28 cellular contexts compared by ENCODE assay signal in genomic region chr4:189664693-189665250, GRCh38.
DNase-seq lines count a peak whose midpoint lies in the region; ATAC-seq, FAIRE-seq and TF ChIP-seq lines count a peak whose summit lies in the region.
"Had no signal": no experiment of that assay in that cellular context is flagged by ENCODE, and none has a peak within 500 bp of the region (broad histone marks: within the 10 kb centered on the region; RNA-seq: fewer than 3 reads in every experiment).

No MANE protein-coding gene starts in this region.

- 98% methylated on average over 20 of the region's 27 CpGs; no CpG with 5 or more reads in 1 of the 2 experiments for WGBS in H1 (ENCODE audit: extremely low coverage in 1 of 2, insufficient coverage in 1 of 2, insufficient read length in 1 of 2, insufficient replicate concordance in 2 of 2, low coverage in 1 of 2, low lambda C conversion rate in 2 of 2, missing lambda C conversion rate in 1 of 2), 2 experiments
- no CpG with 5 or more reads among the region's 27 CpGs for WGBS in neuronal stem cell (ENCODE audit: extremely low coverage in 2 of 2, insufficient read length in 2 of 2, insufficient replicate concordance in 1 of 2), 2 donors
- 95 to 96% methylated on average over 27 of the region's 27 CpGs for WGBS in sigmoid colon, 2 donors

- BruUV-seq in OCI-LY7 (replicated peaks; lab: Mats Ljungman, UMichigan), result no TSS peak

- H2BK15ac ChIP-seq in H1 (ENCODE audit: low read length), result no peak overlapping the region
- H2BK15ac ChIP-seq in neuronal stem cell (ENCODE audit: low read length), result peak overlapping the region; percentile 67

- peak overlapping the region; percentile 48; the same call in 1 of the 2 replicates for H2BK20ac ChIP-seq in H1 (ENCODE audit: low read length)

- DNase-seq in Right ventricle myocardium inferior (ENCODE audit: missing footprints) (peak; percentile 47), left ventricle myocardium superior (no peak), H1 (ENCODE audit: low read depth in 1 of 2, low spot score in 2 of 2) (no peak), neuronal stem cell (ENCODE audit: low spot score) (no peak), sigmoid colon (peak; percentile 41), OCI-LY7 (ENCODE audit: low spot score) (no peak)
- DNase-seq in stimulated activated CD4-positive, alpha-beta T cell treated with anti-CD3 and anti-CD28 coated beads, Interleukin-4, amount 100 ng/mL, for 4 hours, result no peak
- no peak for DNase-seq in activated CD8-positive, alpha-beta T cell treated with anti-CD3 and anti-CD28 coated beads for 36 hours
- DNase-seq: 8988T; ACHN; AML-193; BE2C; CD4-positive, alpha-beta T cell; CD8-positive, alpha-beta memory T cell; DMS 273 treated with DMSO at 0.1 percent for 48 hours; DMS79; EL; GDM1; HFFc6 had no signal

- H3K9ac ChIP-seq in H1 (replicated peaks in 1 of 4; ENCODE audit: extremely low read depth in 1 of 4, low read depth in 3 of 4, low read length in 3 of 4) (no peak overlapping the region), neuronal stem cell (ENCODE audit: low read depth, low read length, poor library complexity) (peak overlapping the region; percentile 70)
- H3K9ac ChIP-seq: BLaER1 treated with 17β-estradiol and CSF1 and Interleukin-3, amounts not matched to agents 10 nM and 100 nM had no signal

- no peak overlapping the region for H2BK5ac ChIP-seq in H1 (ENCODE audit: low read depth, low read length)
- H2BK5ac ChIP-seq in neuronal stem cell (ENCODE audit: low read length), result no peak overlapping the region

- no peaks in the 10 kb centered on the region for H3K36me3 ChIP-seq in H1 (ENCODE audit: control insufficient read depth in 2 of 4, insufficient read depth in 4 of 4, low read length in 3 of 4)
- no peaks in the 10 kb centered on the region for H3K36me3 ChIP-seq in neuronal stem cell (replicated peaks in 1 of 2; ENCODE audit: control insufficient read depth in 2 of 2, insufficient read depth in 2 of 2, low read length in 2 of 2)
- H3K36me3 ChIP-seq in sigmoid colon, result no peaks in the 10 kb centered on the region
- no peaks in the 10 kb centered on the region for H3K36me3 ChIP-seq in OCI-LY7 (ENCODE audit: insufficient read depth, low read length)
- H3K36me3 ChIP-seq: BE2C; BLaER1 treated with 17β-estradiol and CSF1 and Interleukin-3, amounts not matched to agents 10 nM and 100 nM; HAP-1 had no signal

- H2AFZ ChIP-seq in H1 (ENCODE audit: low read length) (no peak overlapping the region), neuronal stem cell (ENCODE audit: low read length) (no peak overlapping the region), OCI-LY7 (ENCODE audit: low read length) (no peak overlapping the region)
- H2AFZ ChIP-seq: GM23338 had no signal

- H2BK120ac ChIP-seq in H1 (replicated peaks; ENCODE audit: low read depth, low read length) (no peak overlapping the region), neuronal stem cell (ENCODE audit: low read depth, low read length) (no peak overlapping the region)

- H3K27me3 ChIP-seq in H1 (replicated peaks in 1 of 4; ENCODE audit: control insufficient read depth in 3 of 4, extremely low read depth in 1 of 4, insufficient read depth in 3 of 4, low read length in 3 of 4) (no peaks in the 10 kb centered on the region), neuronal stem cell (ENCODE audit: control insufficient read depth in 3 of 3, insufficient read depth in 3 of 3, low read depth in 1 of 3, low read length in 3 of 3) (no peaks in the 10 kb centered on the region), sigmoid colon (no peaks in the 10 kb centered on the region)
- H3K27me3 ChIP-seq: BE2C; BLaER1 treated with 17β-estradiol and CSF1 and Interleukin-3, amounts not matched to agents 10 nM and 100 nM had no signal

- H3K9me3 ChIP-seq in H1 (ENCODE audit: insufficient read depth in 2 of 2, low read depth in 1 of 2, low read length in 1 of 2) (peaks cover 5 to 9% of the 10 kb centered on the region in 2 experiments; a peak in 2 of 4 replicates), neuronal stem cell (replicated peaks in 1 of 2; ENCODE audit: control insufficient read depth in 2 of 2, insufficient read depth in 1 of 2, low read depth in 1 of 2, low read length in 2 of 2) (no peaks in the 10 kb centered on the region), sigmoid colon (no peaks in the 10 kb centered on the region), OCI-LY7 (ENCODE audit: low read length) (no peaks in the 10 kb centered on the region)
- H3K9me3 ChIP-seq: A549, BE2C, HAP-1 had no signal

- no peak overlapping the region for H3K4me3 ChIP-seq in H1 (ENCODE audit: extremely low read depth in 1 of 4, insufficient read depth in 2 of 4, low read depth in 3 of 4, low read length in 4 of 4)
- H3K4me3 ChIP-seq in neuronal stem cell (ENCODE audit: low read length in 2 of 2), result no peak overlapping the region
- no peak overlapping the region for H3K4me3 ChIP-seq in sigmoid colon
- no peak overlapping the region for H3K4me3 ChIP-seq in OCI-LY7 (ENCODE audit: low read depth, low read length, poor library complexity, severe bottlenecking)
- H3K4me3 ChIP-seq: A549; BLaER1 treated with 17β-estradiol and CSF1 and Interleukin-3, amounts not matched to agents 10 nM and 100 nM; GM12878; GM23338; HAP-1 had no signal

- intact Hi-C loops in Right ventricle myocardium inferior (cut with DNase I), result no loop called here
- intact Hi-C loops in left ventricle myocardium superior (cut with micrococcal nuclease), result no loop called here
- intact Hi-C loops in sigmoid colon (cut with DNase I), result no loop called here
- intact Hi-C loops in OCI-LY7 (cut with micrococcal nuclease; ENCODE audit: unreplicated experiment), result no loop called here
- intact Hi-C loops in activated CD8-positive, alpha-beta T cell treated with anti-CD3 and anti-CD28 coated beads for 36 hours (cut with micrococcal nuclease), result no loop called here

- no peak for TF ChIP-seq RAD21 in H1 (IDR thresholded peaks at IDR 0.05 in 1 of 2, conservative IDR thresholded peaks at IDR 0.05 in 1 of 2; ENCODE audit: low read depth in 2 of 2, low read length in 2 of 2)

- H3K27me3 Mint-ChIP-seq in activated CD8-positive, alpha-beta T cell treated with anti-CD3 and anti-CD28 coated beads for 36 hours, result no peaks in the 10 kb centered on the region
- H3K27me3 Mint-ChIP-seq: CD4-positive, alpha-beta T cell; CD8-positive, alpha-beta memory T cell had no signal

- no peaks in the 10 kb centered on the region; the same call in 1 of the 2 replicates for H3K23me2 ChIP-seq in H1 (ENCODE audit: low read depth, low read length)

- H4K5ac ChIP-seq in H1 (ENCODE audit: insufficient read length, low read depth, low read length), result no peak overlapping the region

- H2AK5ac ChIP-seq in H1 (ENCODE audit: low read depth, low read length) (no peak overlapping the region; the same call in 1 of the 2 replicates), neuronal stem cell (ENCODE audit: low read depth, low read length) (peak overlapping the region; percentile 37)

- no peaks in the 10 kb centered on the region for H3K9me2 ChIP-seq in OCI-LY7 (ENCODE audit: insufficient read depth, low read length)

- H3K79me2 ChIP-seq in H1 (ENCODE audit: control insufficient read depth in 1 of 2, insufficient read depth in 2 of 2, low read length in 2 of 2) (no peaks in the 10 kb centered on the region), OCI-LY7 (ENCODE audit: insufficient read depth, low read depth, low read length) (no peaks in the 10 kb centered on the region)

- no peak overlapping the region for H3K56ac ChIP-seq in H1 (replicated peaks; ENCODE audit: insufficient read length, low read depth, low read length)

- no peaks in the 10 kb centered on the region for H3K36me3 Mint-ChIP-seq in activated CD8-positive, alpha-beta T cell treated with anti-CD3 and anti-CD28 coated beads for 36 hours (ENCODE audit: low read depth)
- H3K36me3 Mint-ChIP-seq: CD14-positive monocyte; CD8-positive, alpha-beta memory T cell had no signal

- H3K23ac ChIP-seq in H1 (ENCODE audit: insufficient read length) (no peak overlapping the region), neuronal stem cell (ENCODE audit: low read depth, low read length, poor library complexity) (no peak overlapping the region)

- H3K9me3 Mint-ChIP-seq in activated CD8-positive, alpha-beta T cell treated with anti-CD3 and anti-CD28 coated beads for 36 hours, result no peaks in the 10 kb centered on the region
- H3K9me3 Mint-ChIP-seq: CD4-positive, alpha-beta T cell had no signal

- TF ChIP-seq CTCF in H1 (IDR thresholded peaks at IDR 0.05; ENCODE audit: control extremely low read depth in 1 of 3, insufficient read depth in 1 of 3, low read depth in 1 of 3, low read length in 3 of 3) (no peak), sigmoid colon (IDR thresholded peaks at IDR 0.05) (no peak), OCI-LY7 (conservative IDR thresholded peaks at IDR 0.05; ENCODE audit: low read length) (no peak)
- TF ChIP-seq CTCF in activated CD8-positive, alpha-beta T cell treated with anti-CD3 and anti-CD28 coated beads for 36 hours (IDR thresholded peaks at IDR 0.05), result no peak

- H3K27ac ChIP-seq in H1 (ENCODE audit: low read depth, low read length), result no peak overlapping the region
- H3K27ac ChIP-seq in neuronal stem cell (replicated peaks; ENCODE audit: low read length), result no peak overlapping the region
- H3K27ac ChIP-seq in sigmoid colon, result no peak overlapping the region
- no peak overlapping the region for H3K27ac ChIP-seq in OCI-LY7 (ENCODE audit: low read depth, low read length, poor library complexity, severe bottlenecking)
- H3K27ac ChIP-seq: A549; BLaER1 treated with 17β-estradiol and CSF1 and Interleukin-3, amounts not matched to agents 10 nM and 100 nM had no signal

- H4K8ac ChIP-seq in H1 (ENCODE audit: extremely low read depth, insufficient read depth, low read length) (no peak overlapping the region), neuronal stem cell (ENCODE audit: low read depth, low read length) (no peak overlapping the region)

- TF ChIP-seq POLR2A in H1 (IDR thresholded peaks at IDR 0.05; ENCODE audit: control extremely low read depth in 1 of 2, low read depth in 2 of 2, low read length in 2 of 2), result no peak
- TF ChIP-seq POLR2A in sigmoid colon (IDR thresholded peaks at IDR 0.05), result no peak

- H4K20me1 ChIP-seq in H1 (replicated peaks in 1 of 2; ENCODE audit: control insufficient read depth in 1 of 2, insufficient read depth in 2 of 2, low read length in 2 of 2), result no peaks in the 10 kb centered on the region
- H4K20me1 ChIP-seq in OCI-LY7 (ENCODE audit: insufficient read depth, low read length), result no peaks in the 10 kb centered on the region
- H4K20me1 ChIP-seq: BLaER1 treated with 17β-estradiol and CSF1 and Interleukin-3, amounts not matched to agents 10 nM and 100 nM had no signal

- CTCF ChIA-PET in H1 (lab: Charles Lee; ENCODE audit: partially characterized antibody) (no interaction called here), OCI-LY7 (lab: Charles Lee; ENCODE audit: unreplicated experiment) (no interaction called here)
- CTCF ChIA-PET in activated CD8-positive, alpha-beta T cell treated with anti-CD3 and anti-CD28 coated beads for 36 hours (lab: Charles Lee), result no interaction called here

- H4K91ac ChIP-seq in H1 (replicated peaks; ENCODE audit: insufficient read length, low read length) (no peak overlapping the region), neuronal stem cell (ENCODE audit: low read depth, low read length, poor library complexity) (peak overlapping the region; percentile 53)

- H3K4me2 ChIP-seq in H1 (ENCODE audit: insufficient read depth in 1 of 2, low read depth in 2 of 2, low read length in 2 of 2) (no peak overlapping the region), neuronal stem cell (ENCODE audit: insufficient read depth, low read length, poor library complexity, severe bottlenecking) (no peak overlapping the region), OCI-LY7 (ENCODE audit: low read length) (no peak overlapping the region)
- H3K4me2 ChIP-seq: A549; BLaER1 treated with 17β-estradiol and CSF1 and Interleukin-3, amounts not matched to agents 10 nM and 100 nM; GM23338 had no signal

- no peak for TF ChIP-seq EP300 in H1 (IDR thresholded peaks at IDR 0.05; ENCODE audit: borderline replicate concordance in 1 of 2, low read depth in 2 of 2, low read length in 2 of 2)
- TF ChIP-seq EP300 in sigmoid colon (IDR thresholded peaks at IDR 0.05), result no peak

- H3K14ac ChIP-seq in H1 (ENCODE audit: insufficient read length) (no peak overlapping the region), neuronal stem cell (ENCODE audit: low read length) (no peak overlapping the region)

- no peak overlapping the region for H3K18ac ChIP-seq in H1 (ENCODE audit: extremely low read depth, low read length)
- peak overlapping the region; percentile 48 for H3K18ac ChIP-seq in neuronal stem cell (ENCODE audit: low read length)

- H3K4ac ChIP-seq in H1 (replicated peaks; ENCODE audit: insufficient read length, low read depth, low read length), result no peak overlapping the region
- H3K4ac ChIP-seq in neuronal stem cell (ENCODE audit: low read length), result no peak overlapping the region

- POLR2A ChIA-PET in H1 (lab: Charles Lee; ENCODE audit: partially characterized antibody), result no interaction called here
- POLR2A ChIA-PET in OCI-LY7 (lab: Charles Lee), result no interaction called here
- POLR2A ChIA-PET in activated CD8-positive, alpha-beta T cell treated with anti-CD3 and anti-CD28 coated beads for 36 hours (lab: Charles Lee), result no interaction called here

- no peak overlapping the region for H3K4me3 Mint-ChIP-seq in activated CD8-positive, alpha-beta T cell treated with anti-CD3 and anti-CD28 coated beads for 36 hours
- H3K4me3 Mint-ChIP-seq: CD14-positive monocyte; CD4-positive, alpha-beta T cell; CD8-positive, alpha-beta memory T cell; GM23338; HFFc6 had no signal

- no peaks in the 10 kb centered on the region for H3K4me1 Mint-ChIP-seq in activated CD8-positive, alpha-beta T cell treated with anti-CD3 and anti-CD28 coated beads for 36 hours (ENCODE audit: low read depth)
- H3K4me1 Mint-ChIP-seq: CD8-positive, alpha-beta memory T cell had no signal

- H2BK12ac ChIP-seq in H1 (ENCODE audit: low read depth, low read length), result 0 out of 2 replicates have a peak overlapping the region, but pooled peaks have one; percentile 9
- H2BK12ac ChIP-seq in neuronal stem cell (ENCODE audit: low read length), result peak overlapping the region; percentile 22

- FAIRE-seq in H1 (lab: Jason Lieb, UNC), result no peak
- FAIRE-seq: A549, D721Med, GM12878, GM19239, H54 had no signal

- no peak overlapping the region for H3K27ac Mint-ChIP-seq in activated CD8-positive, alpha-beta T cell treated with anti-CD3 and anti-CD28 coated beads for 36 hours
- H3K27ac Mint-ChIP-seq: CD4-positive, alpha-beta T cell; CD8-positive, alpha-beta memory T cell; GM23338; HFFc6 had no signal

- H3K79me1 ChIP-seq in H1 (ENCODE audit: low read depth, low read length), result no peaks in the 10 kb centered on the region
- H3K79me1 ChIP-seq in neuronal stem cell (ENCODE audit: low read depth, low read length), result no peaks in the 10 kb centered on the region

- no peak for ATAC-seq in Right ventricle myocardium inferior
- ATAC-seq in left ventricle myocardium superior, result no peak
- ATAC-seq in activated CD8-positive, alpha-beta T cell treated with anti-CD3 and anti-CD28 coated beads for 36 hours, result no peak
- ATAC-seq: A549, GM12878, GM23338 had no signal

- H3K4me1 ChIP-seq in H1 (replicated peaks in 1 of 4; ENCODE audit: control insufficient read depth in 3 of 4, insufficient read depth in 4 of 4, low read length in 3 of 4) (0 out of 7 replicates have a peak, but pooled peaks cover 0 to 6% (median 0%) of the 10 kb centered on the region in 4 experiments), neuronal stem cell (ENCODE audit: control insufficient read depth in 2 of 2, insufficient read depth in 1 of 2, low read depth in 1 of 2, low read length in 2 of 2) (no peaks in the 10 kb centered on the region), sigmoid colon (peaks cover 0 to 6% (median 0%) of the 10 kb centered on the region in 4 donors), OCI-LY7 (ENCODE audit: insufficient read depth, low read length, poor library complexity, severe bottlenecking) (no peaks in the 10 kb centered on the region)
- H3K4me1 ChIP-seq: A549, BE2C, HAP-1 had no signal

Comparison
In these comparisons a context has a peak if more than half of its experiments do, and no peak if none do; other contexts are left out.
1. DNase-seq: peak in Right ventricle myocardium inferior (single experiment) and sigmoid colon (single experiment); none in left ventricle myocardium superior (single experiment), H1 (0 of 2), neuronal stem cell (single experiment), stimulated activated CD4-positive, alpha-beta T cell treated with anti-CD3 and anti-CD28 coated beads, Interleukin-4, amount 100 ng/mL, for 4 hours (0 of 2), OCI-LY7 (single experiment) and activated CD8-positive, alpha-beta T cell treated with anti-CD3 and anti-CD28 coated beads for 36 hours (single experiment).